ENCODE assay signal across 2 cellular contexts in the genomic region with DNA sequence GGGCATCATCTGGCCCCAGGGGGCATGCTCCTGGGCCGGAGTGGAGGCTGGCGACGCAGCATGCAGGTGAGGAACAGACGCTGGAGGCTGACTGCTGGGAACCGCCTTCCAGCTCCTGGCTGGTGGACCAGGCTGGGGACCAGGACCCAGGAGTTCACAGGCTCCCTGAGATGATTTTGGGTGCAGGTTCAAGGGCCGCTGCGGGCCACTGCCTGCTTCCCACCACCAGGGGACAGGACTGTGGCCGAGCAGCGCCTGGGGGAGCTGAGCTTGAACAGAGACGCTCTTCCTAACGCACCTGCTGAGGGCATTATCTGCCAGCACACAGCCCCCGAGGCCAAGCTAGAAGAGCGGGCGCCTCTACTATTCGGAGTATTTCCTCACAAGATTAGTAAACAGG.
A peak's percentile ranks its signal among the peaks of the same experiment; 100 is the strongest.
TF ChIP-seq lines count a peak whose summit lies in the region.

No MANE protein-coding gene starts in this region.

TF ChIP-seq in K562, 482 proteins besides CTCF, POLR2A, EP300 and RAD21:
- no peak for TF ChIP-seq RBFOX2 (IDR thresholded peaks at IDR 0.05; ENCODE audit: low read depth, low read length)
- TF ChIP-seq KAT2B (IDR thresholded peaks at IDR 0.05; ENCODE audit: low read depth, low read length) = no peak
- TF ChIP-seq ZNF717 (CRISPR knock-in tag; IDR thresholded peaks at IDR 0.05) = no peak
- peak; percentile 25; the same call in 1 of the 2 replicates for TF ChIP-seq SMC3 (conservative IDR thresholded peaks at IDR 0.05; ENCODE audit: insufficient read depth, low read depth, low read length)
- TF ChIP-seq E2F3 (CRISPR knock-in tag; IDR thresholded peaks at IDR 0.05) = no peak
- no peak for TF ChIP-seq ZNF764 (CRISPR knock-in tag; IDR thresholded peaks at IDR 0.05; ENCODE audit: low read depth)

TF ChIP-seq in HepG2, 621 proteins besides CTCF, POLR2A, EP300 and RAD21:
- no peak for TF ChIP-seq MED1 (CRISPR knock-in tag; IDR thresholded peaks at IDR 0.05)
- no peak for TF ChIP-seq ZNF740 (CRISPR knock-in tag; IDR thresholded peaks at IDR 0.05)
- no peak for TF ChIP-seq ZMYM2 (CRISPR knock-in tag; IDR thresholded peaks at IDR 0.05)
- TF ChIP-seq TP53 (CRISPR knock-in tag; conservative IDR thresholded peaks at IDR 0.05) = no peak
- peak; percentile 49; the same call in 1 of the 2 replicates for TF ChIP-seq ZBTB33 (CRISPR knock-in tag; IDR thresholded peaks at IDR 0.05)
- no peak for TF ChIP-seq HNRNPK (IDR thresholded peaks at IDR 0.05; ENCODE audit: low read depth, low read length, poor library complexity, severe bottlenecking)
- TF ChIP-seq ZNF768 (CRISPR knock-in tag; IDR thresholded peaks at IDR 0.05) = peak; percentile 45; the same call in 1 of the 2 replicates
- no peak for TF ChIP-seq GTF3A (CRISPR knock-in tag; conservative IDR thresholded peaks at IDR 0.05)
- no peak for TF ChIP-seq SSRP1 (CRISPR knock-in tag; IDR thresholded peaks at IDR 0.05)
- TF ChIP-seq ZNF24 (IDR thresholded peaks at IDR 0.05) = no peak
- no peak for TF ChIP-seq ZNF691 (CRISPR knock-in tag; IDR thresholded peaks at IDR 0.05; ENCODE audit: borderline replicate concordance, low read depth)
TF ChIP-seq in HepG2: peak in this region for 2.
